15 cellular contexts compared by ENCODE assay signal in the genomic region with DNA sequence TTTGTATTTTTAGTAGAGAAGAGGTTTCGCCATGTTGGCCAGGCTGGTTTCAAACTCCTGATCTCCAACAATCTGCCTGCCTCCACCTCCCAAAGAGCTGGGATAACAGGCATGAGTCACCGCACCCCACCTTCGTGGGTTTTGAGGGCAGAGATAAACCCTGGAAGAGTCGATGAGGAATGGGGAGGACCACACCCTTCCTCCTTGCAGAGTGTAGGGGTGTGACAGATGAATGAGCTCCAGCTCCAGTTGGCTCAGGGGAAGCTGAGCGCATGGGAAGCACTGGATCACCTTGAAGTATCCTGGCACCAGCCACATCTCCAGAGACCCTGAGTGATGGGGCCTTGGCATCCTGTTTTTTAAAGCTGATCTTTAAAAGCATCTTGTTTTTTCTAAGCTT. TPM values are rescaled to one million over a fixed set of nuclear protein-coding genes. Genes with fewer than 3 reads are reported as not detected.
"Had no signal": no experiment of that assay in that cellular context is flagged by ENCODE, and none has a peak within 500 bp of the region (broad histone marks: within the 10 kb centered on the region; RNA-seq: fewer than 3 reads in every experiment).

No MANE protein-coding gene starts in this region.

RNA-seq across cellular contexts. Expression of gene SPDYE2, which starts 32.5 kb away (rescaled TPM):
- total RNA-seq: activated CD4-positive, alpha-beta memory T cell treated with anti-CD3 and anti-CD28 coated beads for 36 hours; activated CD8-positive, alpha-beta T cell treated with anti-CD3 and anti-CD28 coated beads for 36 hours; activated naive CD4-positive, alpha-beta T cell treated with anti-CD3 and anti-CD28 coated beads for 36 hours; activated naive CD4-positive, alpha-beta T cell treated with anti-CD3 and anti-CD28 coated beads, Interleukin-2, amount 50 U/mL, for 72 hours; activated naive CD8-positive, alpha-beta T cell treated with anti-CD3 and anti-CD28 coated beads for 36 hours; activated T-cell treated with anti-CD3 and anti-CD28 coated beads, Interleukin-2, amount 50 U/mL, for 4 hours; activated T-cell treated with anti-CD3 and anti-CD28 coated beads, Interleukin-2, amount 50 U/mL, for 72 hours; activated T-helper 1 cell treated with anti-CD3 and anti-CD28 coated beads, Interleukin-12 subunit alpha, Interleukin-12 subunit beta, Interleukin-2, Interleukin-4 antibody, amounts not matched to agents 30 ng/mL and 10 ng/mL and 1 ng/mL, durations not matched to agents 14 hours and 24 hours and 36 hours; activated T-helper 17 cell treated with anti-CD3 and anti-CD28 coated beads, Interleukin-2, amount 50 U/mL, for 72 hours; aorta; astrocyte; body of pancreas; breast epithelium; cardiac septum; cerebellum had no signal
- polyA plus RNA-seq: aorta had no signal
